ENCODE assay signal across 9 cellular contexts in genomic region chr9:75391497-75391896, GRCh38.
"Had no signal": no experiment of that assay in that cellular context is flagged by ENCODE, and none has a peak within 500 bp of the region (broad histone marks: within the 10 kb centered on the region; RNA-seq: fewer than 3 reads in every experiment).

No MANE protein-coding gene starts in this region.

- H3K4me1 ChIP-seq: HAP-1 had no signal

- DNase-seq: GM23248, GOT3, H7, H9, HCEC 1CT, HFFc6 had no signal

- H3K36me3 ChIP-seq: HAP-1 had no signal

- H3K9ac ChIP-seq: GM23248 had no signal

- H3K27ac ChIP-seq: GM23248 had no signal

- H3K4me3 ChIP-seq: GM23248, GM23338, HAP-1 had no signal

- H3K9me3 ChIP-seq: HAP-1 had no signal

- ATAC-seq: GM23338, HCT116 had no signal
